9 cellular contexts compared by ENCODE assay signal in the genomic region with DNA sequence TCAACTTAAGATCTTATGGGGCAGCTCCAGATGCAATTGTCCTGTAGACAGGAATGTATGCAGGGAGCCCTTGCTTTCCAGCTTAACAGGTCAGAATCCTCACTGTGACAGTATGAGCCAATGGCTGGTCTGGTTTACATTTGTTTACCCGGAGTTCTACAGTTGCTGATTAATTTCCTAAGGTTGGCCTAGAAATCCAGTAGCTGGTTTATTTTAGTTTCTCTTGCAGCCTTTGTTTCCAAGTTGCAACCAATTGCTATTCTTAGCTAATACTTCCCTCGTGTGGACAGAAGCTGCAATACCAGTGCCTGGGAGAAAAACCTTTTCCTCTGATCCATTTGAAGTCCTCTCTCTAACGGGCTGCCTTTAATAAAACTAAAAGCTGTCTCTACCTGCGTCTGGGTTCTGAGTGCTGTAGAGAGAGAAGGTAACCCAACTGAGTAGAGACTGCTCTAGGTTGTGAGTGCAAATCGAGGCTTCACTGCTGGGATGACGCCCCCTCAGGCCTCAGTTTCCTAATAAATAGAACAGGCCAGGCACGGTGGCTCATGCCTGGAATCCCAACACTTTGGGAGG. TPM values are rescaled to one million over a fixed set of nuclear protein-coding genes. Genes with fewer than 3 reads are reported as not detected.
DNase-seq lines count a peak whose midpoint lies in the region; ATAC-seq and TF ChIP-seq lines count a peak whose summit lies in the region.
"Had no signal": no experiment of that assay in that cellular context is flagged by ENCODE, and none has a peak within 500 bp of the region (broad histone marks: within the 10 kb centered on the region; RNA-seq: fewer than 3 reads in every experiment).

No MANE protein-coding gene starts in this region.

- H3K9me3 ChIP-seq in gastroesophageal sphincter (no peaks in the 10 kb centered on the region), parathyroid adenoma (ENCODE audit: control insufficient read depth, low read length) (no peaks in the 10 kb centered on the region)

- no peak overlapping the region for H3K4me3 ChIP-seq in gastroesophageal sphincter
- no peak overlapping the region for H3K4me3 ChIP-seq in parathyroid adenoma (ENCODE audit: low read depth, low read length)

- H3K27me3 ChIP-seq in gastroesophageal sphincter (no peaks in the 10 kb centered on the region), parathyroid adenoma (ENCODE audit: control insufficient read depth, insufficient read depth, low read length) (no peaks in the 10 kb centered on the region)

- H3K27ac ChIP-seq in gastroesophageal sphincter = no peak overlapping the region
- no peak overlapping the region for H3K27ac ChIP-seq in parathyroid adenoma

- TF ChIP-seq POLR2A in gastroesophageal sphincter (IDR thresholded peaks at IDR 0.05) = no peak

- no peaks in the 10 kb centered on the region for H3K27me3 Mint-ChIP-seq in activated T-cell treated with anti-CD3 and anti-CD28 coated beads, Interleukin-2, amount 50 U/mL, for 72 hours (ENCODE audit: low read depth)
- H3K27me3 Mint-ChIP-seq: activated B cell treated with CpG ODN at 0.5 μM for 24 hours had no signal

- peak; percentile 47 to 77 (median 75) for TF ChIP-seq CTCF in gastroesophageal sphincter (IDR thresholded peaks at IDR 0.05)
- peak; percentile 80 for TF ChIP-seq CTCF in parathyroid adenoma (IDR thresholded peaks at IDR 0.05)

- H3K4me1 ChIP-seq in gastroesophageal sphincter (peaks cover 0 to 10% (median 0%) of the 10 kb centered on the region in 3 donors), parathyroid adenoma (no peaks in the 10 kb centered on the region)

- H3K4me2 ChIP-seq in parathyroid adenoma (ENCODE audit: low read length) = no peak overlapping the region

- H3K36me3 ChIP-seq in gastroesophageal sphincter = no peaks in the 10 kb centered on the region
- H3K36me3 ChIP-seq in parathyroid adenoma (ENCODE audit: control insufficient read depth, insufficient read depth, low read length) = no peaks in the 10 kb centered on the region

- no peak overlapping the region for H3K4me3 Mint-ChIP-seq in activated T-cell treated with anti-CD3 and anti-CD28 coated beads, Interleukin-2, amount 50 U/mL, for 72 hours
- H3K4me3 Mint-ChIP-seq: activated B cell treated with CpG ODN at 0.5 μM for 24 hours had no signal

- no peak overlapping the region for H3K27ac Mint-ChIP-seq in activated T-cell treated with anti-CD3 and anti-CD28 coated beads, Interleukin-2, amount 50 U/mL, for 72 hours
- H3K27ac Mint-ChIP-seq: activated B cell treated with CpG ODN at 0.5 μM for 24 hours had no signal

- no peaks in the 10 kb centered on the region for H3K9me3 Mint-ChIP-seq in activated T-cell treated with anti-CD3 and anti-CD28 coated beads, Interleukin-2, amount 50 U/mL, for 72 hours
- H3K9me3 Mint-ChIP-seq: activated B cell treated with CpG ODN at 0.5 μM for 24 hours had no signal

- H3K36me3 Mint-ChIP-seq in activated T-cell treated with anti-CD3 and anti-CD28 coated beads, Interleukin-2, amount 50 U/mL, for 72 hours (ENCODE audit: insufficient read depth in 2 of 2) = no peaks in the 10 kb centered on the region

- WGBS in gastroesophageal sphincter (ENCODE audit: low coverage in 1 of 2), 2 donors = 0% methylated on average over 3 of the region's 7 CpGs

- peak; percentile 85 for DNase-seq in DMS114 treated with DMSO at 0.1 percent for 48 hours (lab: John Stamatoyannopoulos, UW; ENCODE audit: unreplicated experiment)
- DNase-seq in NCI-H69 (lab: John Stamatoyannopoulos, UW) = peak; percentile 51
- DNase-seq in activated T-cell treated with anti-CD3 and anti-CD28 coated beads, Interleukin-2, amount 50 U/mL, for 72 hours = peak; percentile 22 to 32
- no peak for DNase-seq in germinal center (ENCODE audit: low spot score)
- DNase-seq: activated B cell treated with CpG ODN at 0.5 μM for 24 hours had no signal

- peak overlapping the region; percentile 52 for H2AFZ ChIP-seq in parathyroid adenoma

- no peaks in the 10 kb centered on the region for H3K4me1 Mint-ChIP-seq in activated T-cell treated with anti-CD3 and anti-CD28 coated beads, Interleukin-2, amount 50 U/mL, for 72 hours (ENCODE audit: low read depth)
- H3K4me1 Mint-ChIP-seq: activated B cell treated with CpG ODN at 0.5 μM for 24 hours had no signal

- H3K79me2 ChIP-seq in parathyroid adenoma = no peaks in the 10 kb centered on the region

- no peak for TF ChIP-seq EP300 in gastroesophageal sphincter (IDR thresholded peaks at IDR 0.05)

- peak; percentile 74 for ATAC-seq in HG03432 (IDR thresholded peaks at IDR 0.05; ENCODE audit: unreplicated experiment)
- peak; percentile 47 to 51 for ATAC-seq in activated T-cell treated with anti-CD3 and anti-CD28 coated beads, Interleukin-2, amount 50 U/mL, for 72 hours (replicated peaks in 1 of 2)
- peak; percentile 25 for ATAC-seq in gastroesophageal sphincter
- ATAC-seq in HG02884 (IDR thresholded peaks at IDR 0.05; ENCODE audit: unreplicated experiment) = no peak

- no peak overlapping the region for H3K9ac ChIP-seq in parathyroid adenoma

RNA-seq across cellular contexts. Expression of a gene that starts 45.9 kb away (rescaled TPM):
- total RNA-seq in activated T-cell treated with anti-CD3 and anti-CD28 coated beads, Interleukin-2, amount 50 U/mL, for 72 hours = 10 to 100 TPM; 66.4 to 67.2 TPM
- total RNA-seq in gastroesophageal sphincter = 10 to 100 TPM; 11.8 to 18.7 (median 15.1) TPM
